Comparison of ENCODE assay signal across 23 cellular contexts in the genomic region with DNA sequence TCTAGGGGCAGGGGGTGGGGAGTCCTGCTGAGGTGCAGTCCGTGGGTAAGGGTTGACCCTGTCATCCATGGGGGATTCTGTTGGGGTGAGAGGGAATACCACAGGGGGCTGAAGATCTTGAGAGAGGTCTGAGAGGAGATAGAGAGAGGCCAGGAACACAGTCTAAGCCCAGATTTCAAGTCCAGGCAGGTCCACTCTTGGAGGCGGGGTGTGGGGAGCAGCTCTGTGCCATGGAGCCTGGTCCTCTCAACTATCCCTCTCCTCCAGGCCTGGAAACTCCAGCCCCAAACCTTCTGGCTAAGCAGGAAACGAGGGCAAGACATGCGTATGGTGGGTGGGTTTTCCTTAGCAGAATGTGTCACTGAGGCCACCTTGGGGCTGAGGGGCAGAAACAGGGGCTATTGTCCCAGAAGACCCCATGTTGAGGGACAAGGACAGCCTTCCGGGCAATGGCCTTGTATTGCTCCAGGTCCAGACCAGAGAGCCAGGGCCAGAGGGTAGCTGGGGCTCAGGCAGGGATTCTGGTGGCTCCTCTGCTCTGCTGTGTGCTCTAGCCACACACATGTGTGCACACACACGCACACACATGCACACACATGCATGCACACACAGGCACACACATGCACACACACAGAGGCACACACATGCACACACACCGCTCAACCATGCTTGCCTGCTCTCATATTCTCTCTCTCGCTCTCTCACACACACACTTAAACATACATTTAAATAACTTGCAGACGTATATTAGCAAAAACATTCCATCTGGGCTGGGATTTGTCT. TPM values are rescaled to one million over a fixed set of nuclear protein-coding genes. Genes with fewer than 3 reads are reported as not detected.
A peak's percentile ranks its signal among the peaks of the same experiment; 100 is the strongest.
DNase-seq lines count a peak whose midpoint lies in the region; ATAC-seq and TF ChIP-seq lines count a peak whose summit lies in the region.
"Had no signal": no experiment of that assay in that cellular context is flagged by ENCODE, and none has a peak within 500 bp of the region (broad histone marks: within the 10 kb centered on the region; RNA-seq: fewer than 3 reads in every experiment).

No MANE protein-coding gene starts in this region.

- H3K9me2 ChIP-seq in hepatocyte (replicated peaks; ENCODE audit: insufficient read depth): no peaks in the 10 kb centered on the region

- H3K27me3 ChIP-seq in body of pancreas (no peaks in the 10 kb centered on the region), hepatocyte (no peaks in the 10 kb centered on the region)
- H3K27me3 ChIP-seq: gastroesophageal sphincter, uterus had no signal

- no peak overlapping the region for H2AFZ ChIP-seq in hepatocyte

- POLR2A ChIA-PET in HEK293 (lab: Yijun Ruan, JAX): no interaction called here

- no peaks in the 10 kb centered on the region for H4K20me1 ChIP-seq in hepatocyte (ENCODE audit: insufficient read depth, poor library complexity, severe bottlenecking)

- WGBS in body of pancreas, 2 donors: 57% methylated on average over 9 of the region's 9 CpGs
- WGBS in hepatocyte (ENCODE audit: low lambda C conversion rate, missing lambda C conversion rate): 69% methylated on average over 9 of the region's 9 CpGs

- H3K27ac ChIP-seq in HEK293 (ENCODE audit: extremely low read depth, low read depth, low read length) (no peak overlapping the region), body of pancreas (peak overlapping the region; percentile 54 to 84 (median 70)), hepatocyte (peak overlapping the region; percentile 71)
- H3K27ac ChIP-seq: gastroesophageal sphincter had no signal

- no peak overlapping the region for H3K4me3 ChIP-seq in HEK293 (ENCODE audit: low read depth, low read length)
- no peak overlapping the region for H3K4me3 ChIP-seq in body of pancreas
- no peak overlapping the region for H3K4me3 ChIP-seq in hepatocyte
- H3K4me3 ChIP-seq: gastroesophageal sphincter, K562, uterus had no signal

- TF ChIP-seq POLR2A in body of pancreas (IDR thresholded peaks at IDR 0.05): no peak

- no peak for DNase-seq in body of pancreas
- no peak for DNase-seq in hepatocyte (ENCODE audit: low spot score)
- peak; percentile 58 for DNase-seq in posterior vena cava (ENCODE audit: low spot score)
- no peak for DNase-seq in NCI-H1105 (lab: John Stamatoyannopoulos, UW)
- no peak for DNase-seq in inferior parietal cortex (ENCODE audit: extremely low spot score)
- DNase-seq in RKO (ENCODE audit: low spot score): no peak
- DNase-seq: activated CD4-positive, alpha-beta T cell treated with anti-CD3 and anti-CD28 coated beads for 1 hour; activated naive CD4-positive, alpha-beta T cell treated with anti-CD3 and anti-CD28 coated beads for 36 hours; activated T-cell treated with anti-CD3 and anti-CD28 coated beads, Interleukin-2, amount 50 U/mL, for 48 hours; CD4-positive, alpha-beta T cell; cerebellar nuclear complex; effector CD4-positive, alpha-beta T cell; H7; left colon; naive thymus-derived CD8-positive, alpha-beta T cell; NCI-H187; NCI-H69; T1000 had no signal

- intact Hi-C loops in body of pancreas (cut with DNase I) (no loop called here), posterior vena cava (cut with DNase I) (no loop called here)

- H3K9me3 ChIP-seq in HEK293 (ENCODE audit: control insufficient read depth, insufficient read depth, low read depth, low read length) (no peaks in the 10 kb centered on the region), body of pancreas (no peaks in the 10 kb centered on the region), hepatocyte (ENCODE audit: low read depth) (no peaks in the 10 kb centered on the region)
- H3K9me3 ChIP-seq: gastroesophageal sphincter, uterus had no signal

- H3K4me1 ChIP-seq in HEK293 (ENCODE audit: control insufficient read depth, insufficient read depth, low read length) (no peaks in the 10 kb centered on the region), body of pancreas (peaks cover 63% of the 10 kb centered on the region), hepatocyte (ENCODE audit: insufficient read depth) (peaks cover 50% of the 10 kb centered on the region)

- H3K79me2 ChIP-seq in hepatocyte: no peaks in the 10 kb centered on the region

- H3K4me2 ChIP-seq in hepatocyte: no peak overlapping the region

- CTCF ChIA-PET in HEK293 (lab: Yijun Ruan, JAX): no interaction called here

- no peak for TF ChIP-seq CTCF in HEK293 (tag by site-specific recombination; IDR thresholded peaks at IDR 0.05)
- TF ChIP-seq CTCF in body of pancreas (IDR thresholded peaks at IDR 0.05): no peak
- TF ChIP-seq CTCF in hepatocyte (IDR thresholded peaks at IDR 0.05; ENCODE audit: poor library complexity): no peak

- no peak for ATAC-seq in body of pancreas
- ATAC-seq in HG03469 (IDR thresholded peaks at IDR 0.05; ENCODE audit: unreplicated experiment): no peak
- ATAC-seq: gastroesophageal sphincter; K562; left colon; naive thymus-derived CD8-positive, alpha-beta T cell had no signal

- H3K36me3 ChIP-seq in HEK293 (ENCODE audit: control insufficient read depth in 2 of 2, insufficient read depth in 1 of 2, low read length in 2 of 2) (no peaks in the 10 kb centered on the region), body of pancreas (replicated peaks in 1 of 2; ENCODE audit: insufficient read depth in 1 of 2, low read depth in 2 of 2) (no peaks in the 10 kb centered on the region), hepatocyte (replicated peaks; ENCODE audit: insufficient read depth, low read depth) (no peaks in the 10 kb centered on the region)
- H3K36me3 ChIP-seq: gastroesophageal sphincter, uterus had no signal

TF ChIP-seq in HEK293, 187 proteins besides CTCF, POLR2A, EP300 and RAD21:
- TF ChIP-seq ZNF785 (tag by site-specific recombination; IDR thresholded peaks at IDR 0.05) (no peak), ZNF548 (tag by site-specific recombination; IDR thresholded peaks at IDR 0.05) (no peak), ZNF184 (tag by site-specific recombination; IDR thresholded peaks at IDR 0.05) (no peak), ZBTB1 (tag by site-specific recombination; IDR thresholded peaks at IDR 0.05) (no peak), ZNF37A (tag by site-specific recombination; IDR thresholded peaks at IDR 0.05) (no peak)
- TF ChIP-seq, protein P1, sequence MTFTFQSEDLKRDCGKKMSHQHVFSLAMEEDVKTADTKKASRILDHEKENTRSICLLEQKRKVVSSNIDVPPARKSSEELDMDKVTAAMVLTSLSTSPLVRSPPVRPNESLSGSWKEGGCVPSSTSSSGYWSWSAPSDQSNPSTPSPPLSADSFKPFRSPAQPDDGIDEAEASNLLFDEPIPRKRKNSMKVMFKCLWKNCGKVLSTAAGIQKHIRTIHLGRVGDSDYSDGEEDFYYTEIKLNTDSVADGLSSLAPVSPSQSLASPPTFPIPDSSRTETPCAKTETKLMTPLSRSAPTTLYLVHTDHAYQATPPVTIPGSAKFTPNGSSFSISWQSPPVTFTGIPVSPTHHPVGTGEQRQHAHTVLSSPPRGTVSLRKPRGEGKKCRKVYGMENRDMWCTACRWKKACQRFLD (tag by site-specific recombination; IDR thresholded peaks at IDR 0.05): no peak
- TF ChIP-seq, protein P2, sequence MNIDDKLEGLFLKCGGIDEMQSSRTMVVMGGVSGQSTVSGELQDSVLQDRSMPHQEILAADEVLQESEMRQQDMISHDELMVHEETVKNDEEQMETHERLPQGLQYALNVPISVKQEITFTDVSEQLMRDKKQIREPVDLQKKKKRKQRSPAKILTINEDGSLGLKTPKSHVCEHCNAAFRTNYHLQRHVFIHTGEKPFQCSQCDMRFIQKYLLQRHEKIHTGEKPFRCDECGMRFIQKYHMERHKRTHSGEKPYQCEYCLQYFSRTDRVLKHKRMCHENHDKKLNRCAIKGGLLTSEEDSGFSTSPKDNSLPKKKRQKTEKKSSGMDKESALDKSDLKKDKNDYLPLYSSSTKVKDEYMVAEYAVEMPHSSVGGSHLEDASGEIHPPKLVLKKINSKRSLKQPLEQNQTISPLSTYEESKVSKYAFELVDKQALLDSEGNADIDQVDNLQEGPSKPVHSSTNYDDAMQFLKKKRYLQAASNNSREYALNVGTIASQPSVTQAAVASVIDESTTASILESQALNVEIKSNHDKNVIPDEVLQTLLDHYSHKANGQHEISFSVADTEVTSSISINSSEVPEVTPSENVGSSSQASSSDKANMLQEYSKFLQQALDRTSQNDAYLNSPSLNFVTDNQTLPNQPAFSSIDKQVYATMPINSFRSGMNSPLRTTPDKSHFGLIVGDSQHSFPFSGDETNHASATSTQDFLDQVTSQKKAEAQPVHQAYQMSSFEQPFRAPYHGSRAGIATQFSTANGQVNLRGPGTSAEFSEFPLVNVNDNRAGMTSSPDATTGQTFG (tag by site-specific recombination; IDR thresholded peaks at IDR 0.05; ENCODE audit: borderline replicate concordance): no peak
- TF ChIP-seq, protein P3, sequence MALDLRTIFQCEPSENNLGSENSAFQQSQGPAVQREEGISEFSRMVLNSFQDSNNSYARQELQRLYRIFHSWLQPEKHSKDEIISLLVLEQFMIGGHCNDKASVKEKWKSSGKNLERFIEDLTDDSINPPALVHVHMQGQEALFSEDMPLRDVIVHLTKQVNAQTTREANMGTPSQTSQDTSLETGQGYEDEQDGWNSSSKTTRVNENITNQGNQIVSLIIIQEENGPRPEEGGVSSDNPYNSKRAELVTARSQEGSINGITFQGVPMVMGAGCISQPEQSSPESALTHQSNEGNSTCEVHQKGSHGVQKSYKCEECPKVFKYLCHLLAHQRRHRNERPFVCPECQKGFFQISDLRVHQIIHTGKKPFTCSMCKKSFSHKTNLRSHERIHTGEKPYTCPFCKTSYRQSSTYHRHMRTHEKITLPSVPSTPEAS (tag by site-specific recombination; IDR thresholded peaks at IDR 0.05): peak; percentile 97
- TF ChIP-seq, protein P4, sequence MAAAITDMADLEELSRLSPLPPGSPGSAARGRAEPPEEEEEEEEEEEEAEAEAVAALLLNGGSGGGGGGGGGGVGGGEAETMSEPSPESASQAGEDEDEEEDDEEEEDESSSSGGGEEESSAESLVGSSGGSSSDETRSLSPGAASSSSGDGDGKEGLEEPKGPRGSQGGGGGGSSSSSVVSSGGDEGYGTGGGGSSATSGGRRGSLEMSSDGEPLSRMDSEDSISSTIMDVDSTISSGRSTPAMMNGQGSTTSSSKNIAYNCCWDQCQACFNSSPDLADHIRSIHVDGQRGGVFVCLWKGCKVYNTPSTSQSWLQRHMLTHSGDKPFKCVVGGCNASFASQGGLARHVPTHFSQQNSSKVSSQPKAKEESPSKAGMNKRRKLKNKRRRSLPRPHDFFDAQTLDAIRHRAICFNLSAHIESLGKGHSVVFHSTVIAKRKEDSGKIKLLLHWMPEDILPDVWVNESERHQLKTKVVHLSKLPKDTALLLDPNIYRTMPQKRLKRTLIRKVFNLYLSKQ (tag by site-specific recombination; IDR thresholded peaks at IDR 0.05; ENCODE audit: borderline replicate concordance): no peak

RNA-seq across cellular contexts. Expression of a gene that starts 48.7 kb away (rescaled TPM):
- total RNA-seq in body of pancreas: 10 to 100 TPM; 21.8 to 31.1 TPM
- total RNA-seq in hepatocyte: 57.6 and 66.5 TPM in 2 replicates
- 74.4 and 74.9 TPM in 2 replicates for polyA plus RNA-seq in hepatocyte
- total RNA-seq in posterior vena cava: 10 to 100 TPM; 29.6 to 31.3 TPM

RNA-seq across cellular contexts. Expression of a gene that starts 51.4 kb away (rescaled TPM):
- 10 to 100 TPM; 39.2 to 52.7 TPM for total RNA-seq in body of pancreas
- 61.9 and 62.4 TPM in 2 replicates for total RNA-seq in hepatocyte
- polyA plus RNA-seq in hepatocyte: 20.5 and 24.9 TPM in 2 replicates
- total RNA-seq in posterior vena cava: 10 to 100 TPM; 58.8 to 66.8 TPM
